In the genomic region with DNA sequence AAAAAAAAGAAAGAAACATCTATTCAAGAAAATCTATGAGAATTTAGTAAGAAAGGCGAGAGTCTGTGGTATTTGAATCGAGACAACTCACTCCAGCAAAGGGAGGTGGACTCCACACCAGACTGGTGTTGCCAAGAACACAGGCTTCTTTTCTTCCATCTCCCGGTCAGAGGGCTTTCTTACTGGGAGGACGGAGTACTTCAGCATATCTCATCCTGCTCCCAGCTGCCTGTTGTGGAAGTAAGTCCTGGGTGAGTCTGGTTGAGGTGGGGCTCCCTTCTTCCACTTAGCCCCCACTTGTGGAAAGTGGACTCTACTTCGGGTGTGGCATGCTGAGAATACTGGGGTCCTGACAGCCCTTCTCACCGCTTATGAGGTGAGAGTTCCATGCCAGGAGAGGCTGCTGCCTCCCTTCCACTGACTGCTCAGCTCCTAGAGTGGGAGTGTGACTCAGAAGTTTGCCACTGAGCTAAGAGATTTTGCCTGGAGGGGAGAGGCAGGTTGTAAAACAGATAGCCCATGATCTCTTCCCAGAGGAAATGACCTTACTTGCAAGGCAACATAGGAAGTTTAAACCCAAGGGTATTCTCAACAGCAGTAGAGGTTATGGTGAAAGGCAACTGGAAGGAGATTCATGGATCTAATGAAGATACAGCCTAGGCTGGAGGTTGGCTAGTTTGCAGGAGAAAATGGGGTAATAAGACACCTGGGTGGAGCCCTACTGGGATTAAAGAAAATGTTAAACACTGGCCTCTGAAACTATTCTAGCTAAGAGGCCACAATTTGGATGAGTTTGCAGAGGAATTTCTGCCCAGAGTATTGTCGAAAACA, we compare ENCODE assay signal across 11 cellular contexts.
DNase-seq lines count a peak whose midpoint lies in the region; ATAC-seq lines count a peak whose summit lies in the region.
"Had no signal": no experiment of that assay in that cellular context is flagged by ENCODE, and none has a peak within 500 bp of the region (broad histone marks: within the 10 kb centered on the region; RNA-seq: fewer than 3 reads in every experiment).

No MANE protein-coding gene starts in this region.

- ATAC-seq in GM21576 (IDR thresholded peaks at IDR 0.05; ENCODE audit: unreplicated experiment) (no peak), GM18519 (IDR thresholded peaks at IDR 0.05; ENCODE audit: low FRiP score, unreplicated experiment) (no peak)
- ATAC-seq: activated CD8-positive, alpha-beta memory T cell treated with anti-CD3 and anti-CD28 coated beads, Interleukin-2, amount 10 ng/mL, durations not matched to agents 7 days and 5 days had no signal

- in situ Hi-C loops in ACHN (cut with HindIII; ENCODE audit: low pct_ligation_motif_present, low pct_unique_long_range_greater_than_20kb, low sequenced_read_pairs) = no loop called here

- DNase-seq in AG08396 (ENCODE audit: low spot score) (peak; percentile 56), HPDE6-E6E7 (ENCODE audit: extremely low spot score) (peak; percentile 84), amniotic epithelial cell (ENCODE audit: low read depth) (peak; percentile 17), islet precursor cell (peak; percentile 92), ACHN (no peak), NCI-H748 (lab: John Stamatoyannopoulos, UW; ENCODE audit: unreplicated experiment) (no peak)
- DNase-seq: activated CD8-positive, alpha-beta memory T cell treated with anti-CD3 and anti-CD28 coated beads, Interleukin-2, amount 10 ng/mL, durations not matched to agents 7 days and 5 days; GDM1; NCI-H2081 treated with DMSO at 0.1 percent for 48 hours had no signal

Comparison
In these comparisons a context has a peak if more than half of its experiments do, and no peak if none do; other contexts are left out.
1. DNase-seq: peak in AG08396 (single experiment), HPDE6-E6E7 (single experiment), amniotic epithelial cell (single experiment) and islet precursor cell (single experiment); none in ACHN (single experiment) and NCI-H748 (single experiment).